18 cellular contexts compared by ENCODE assay signal in genomic region chr1:10637400-10637799, GRCh38.
DNase-seq lines count a peak whose midpoint lies in the region; ATAC-seq and TF ChIP-seq lines count a peak whose summit lies in the region.
"Had no signal": no experiment of that assay in that cellular context is flagged by ENCODE, and none has a peak within 500 bp of the region (broad histone marks: within the 10 kb centered on the region; RNA-seq: fewer than 3 reads in every experiment).

No MANE protein-coding gene starts in this region.

- H3K4me2 ChIP-seq in SK-N-SH = no peak overlapping the region

- no peaks in the 10 kb centered on the region for H3K9me3 Mint-ChIP-seq in central memory CD8-positive, alpha-beta T cell
- no peaks in the 10 kb centered on the region for H3K9me3 Mint-ChIP-seq in neural crest cell
- no peaks in the 10 kb centered on the region for H3K9me3 Mint-ChIP-seq in CD8-positive, alpha-beta memory T cell

- H3K9me3 ChIP-seq in SK-N-SH = no peaks in the 10 kb centered on the region
- no peaks in the 10 kb centered on the region for H3K9me3 ChIP-seq in upper lobe of left lung
- H3K9me3 ChIP-seq in CD8-positive, alpha-beta memory T cell (ENCODE audit: low read length) = no peaks in the 10 kb centered on the region
- H3K9me3 ChIP-seq: spleen, upper lobe of right lung had no signal

- H3K9me2 ChIP-seq in SK-N-SH = no peaks in the 10 kb centered on the region

- no peaks in the 10 kb centered on the region for H3K4me1 Mint-ChIP-seq in central memory CD8-positive, alpha-beta T cell
- peaks cover under 1% of the 10 kb centered on the region for H3K4me1 Mint-ChIP-seq in neural crest cell
- peaks cover 0 to 9% (median 1%) of the 10 kb centered on the region in 3 donors for H3K4me1 Mint-ChIP-seq in CD8-positive, alpha-beta memory T cell

- POLR2A ChIA-PET in SK-N-SH (lab: Yijun Ruan, JAX) = no interaction called here
- POLR2A ChIA-PET in CD8-positive, alpha-beta memory T cell (lab: Charles Lee) = no interaction called here

- H3K27me3 ChIP-seq in SK-N-SH (ENCODE audit: insufficient read depth) (no peaks in the 10 kb centered on the region), upper lobe of left lung (no peaks in the 10 kb centered on the region)
- H3K27me3 ChIP-seq in CD8-positive, alpha-beta memory T cell (ENCODE audit: insufficient read depth, low read length, poor library complexity, severe bottlenecking) = no peaks in the 10 kb centered on the region
- H3K27me3 ChIP-seq: upper lobe of right lung had no signal

- CTCF ChIA-PET in SK-N-SH (lab: Yijun Ruan, JAX) = interaction anchor here (1.0 to 1.1 kb wide), 2 partner anchors 10 to 37 kb away, joined by 3 read pairs; no protein-coding TSS in a partner anchor
- CTCF ChIA-PET in CD8-positive, alpha-beta memory T cell (lab: Charles Lee) = no interaction called here

- peaks cover 5 to 42% of the 10 kb centered on the region in 2 experiments; a peak in 2 of 4 replicates for H3K4me1 ChIP-seq in SK-N-SH (ENCODE audit: control insufficient read depth in 1 of 2, insufficient read depth in 2 of 2, low read depth in 1 of 2, low read length in 1 of 2)
- H3K4me1 ChIP-seq in upper lobe of left lung = peaks cover 41 to 69% (median 43%) of the 10 kb centered on the region in 4 donors
- H3K4me1 ChIP-seq in CD8-positive, alpha-beta memory T cell (ENCODE audit: insufficient read depth, low read length) = no peaks in the 10 kb centered on the region

- H3K27ac Mint-ChIP-seq in central memory CD8-positive, alpha-beta T cell (ENCODE audit: low read depth) = peak overlapping the region; percentile 16
- H3K27ac Mint-ChIP-seq in neural crest cell (ENCODE audit: unreplicated experiment) = no peak overlapping the region
- peak overlapping the region in 2 of 8 donors; percentile 31 to 65 for H3K27ac Mint-ChIP-seq in CD8-positive, alpha-beta memory T cell

- no peak for TF ChIP-seq EP300 in SK-N-SH (IDR thresholded peaks at IDR 0.05; ENCODE audit: borderline replicate concordance in 1 of 2, low read depth in 1 of 2, low read length in 1 of 2)
- TF ChIP-seq EP300 in upper lobe of left lung (IDR thresholded peaks at IDR 0.05) = no peak

- H3K27ac ChIP-seq in SK-N-SH (ENCODE audit: low read depth in 2 of 2, low read length in 1 of 2) (peak overlapping the region in 1 of 2 experiments; percentile 4; a peak in 1 of 4 replicates), upper lobe of left lung (peak overlapping the region; percentile 22 to 88 (median 61))
- no peak overlapping the region for H3K27ac ChIP-seq in CD8-positive, alpha-beta memory T cell (ENCODE audit: low read depth, low read length)
- H3K27ac ChIP-seq: spleen, upper lobe of right lung had no signal

- no peak overlapping the region for H3K4me3 Mint-ChIP-seq in central memory CD8-positive, alpha-beta T cell
- peak overlapping the region; percentile 19 for H3K4me3 Mint-ChIP-seq in neural crest cell
- no peak overlapping the region for H3K4me3 Mint-ChIP-seq in CD8-positive, alpha-beta memory T cell

- peaks cover 3% of the 10 kb centered on the region for H3F3A ChIP-seq in SK-N-SH (replicated peaks; ENCODE audit: insufficient read depth)

- WGBS in SK-N-SH (ENCODE audit: low lambda C conversion rate) = 95% methylated on average over 5 of the region's 9 CpGs
- 81 to 91% methylated on average over 9 of the region's 9 CpGs for WGBS in upper lobe of left lung, 2 donors

- no peaks in the 10 kb centered on the region for H4K20me1 ChIP-seq in SK-N-SH (ENCODE audit: insufficient read depth)

- no peak for TF ChIP-seq POLR2A in upper lobe of left lung (IDR thresholded peaks at IDR 0.05)

- no peaks in the 10 kb centered on the region for H3K27me3 Mint-ChIP-seq in central memory CD8-positive, alpha-beta T cell
- peaks cover 34% of the 10 kb centered on the region for H3K27me3 Mint-ChIP-seq in neural crest cell (ENCODE audit: low read depth)
- no peaks in the 10 kb centered on the region for H3K27me3 Mint-ChIP-seq in CD8-positive, alpha-beta memory T cell

- peaks cover 7% of the 10 kb centered on the region for H3K36me3 Mint-ChIP-seq in central memory CD8-positive, alpha-beta T cell (ENCODE audit: insufficient read depth)
- H3K36me3 Mint-ChIP-seq in neural crest cell (ENCODE audit: low read depth) = no peaks in the 10 kb centered on the region
- peaks cover 0 to 22% (median 2%) of the 10 kb centered on the region in 3 donors for H3K36me3 Mint-ChIP-seq in CD8-positive, alpha-beta memory T cell

- H3K4me3 ChIP-seq in SK-N-SH (ENCODE audit: low read depth in 2 of 2, low read length in 1 of 2) (no peak overlapping the region), upper lobe of left lung (no peak overlapping the region)
- no peak overlapping the region for H3K4me3 ChIP-seq in CD8-positive, alpha-beta memory T cell (ENCODE audit: low read length)
- H3K4me3 ChIP-seq: GM12878, upper lobe of right lung had no signal

- no peak overlapping the region for H3K9ac ChIP-seq in SK-N-SH

- no peaks in the 10 kb centered on the region for H3K79me2 ChIP-seq in SK-N-SH (ENCODE audit: insufficient read depth)

- H2AFZ ChIP-seq in SK-N-SH (ENCODE audit: low read depth) = no peak overlapping the region

- ATAC-seq in SK-N-SH treated with all-trans-retinoic acid at 6 μM for 48 hours = no peak
- ATAC-seq in central memory CD8-positive, alpha-beta T cell (replicated peaks; ENCODE audit: extremely low read depth, poor library complexity, severe bottlenecking) = no peak
- ATAC-seq in upper lobe of left lung (ENCODE audit: low FRiP score in 2 of 2) = no peak
- ATAC-seq: GM12878, HepG2, left ventricle myocardium superior, upper lobe of right lung had no signal

- peaks cover 0 to 5% of the 10 kb centered on the region in 2 experiments for H3K36me3 ChIP-seq in SK-N-SH (replicated peaks in 1 of 2; ENCODE audit: control insufficient read depth in 1 of 2, insufficient read depth in 2 of 2, low read length in 1 of 2)
- H3K36me3 ChIP-seq in upper lobe of left lung = peaks cover 0 to 46% (median 29%) of the 10 kb centered on the region in 4 donors
- H3K36me3 ChIP-seq in CD8-positive, alpha-beta memory T cell (ENCODE audit: insufficient read depth, low read length) = no peaks in the 10 kb centered on the region

- peak; percentile 54 for DNase-seq in SK-N-SH
- no peak for DNase-seq in central memory CD8-positive, alpha-beta T cell (ENCODE audit: low spot score in 2 of 2)
- no peak for DNase-seq in neural crest cell (ENCODE audit: low read depth, low spot score)
- no peak for DNase-seq in upper lobe of left lung
- DNase-seq in NK-92 treated with Interleukin-12 subunit alpha and Interleukin-12 subunit beta, amount 100 ng/mL, for 24 hours (lab: John Stamatoyannopoulos, UW) = no peak
- DNase-seq in COLO829 (ENCODE audit: low spot score) = no peak
- no peak for DNase-seq in CD8-positive, alpha-beta memory T cell
- DNase-seq: activated CD4-positive, alpha-beta T cell treated with anti-CD3 and anti-CD28 coated beads for 1 hour; GDM1; left ventricle myocardium superior; NCI-H446; SIG-M5; spleen; T-helper 9 cell; upper lobe of right lung had no signal

- TF ChIP-seq CTCF in SK-N-SH (IDR thresholded peaks at IDR 0.05) = no peak
- no peak for TF ChIP-seq CTCF in neural crest cell (conservative IDR thresholded peaks at IDR 0.05)
- no peak for TF ChIP-seq CTCF in upper lobe of left lung (IDR thresholded peaks at IDR 0.05)

- TF ChIP-seq RAD21 in SK-N-SH (IDR thresholded peaks at IDR 0.05; ENCODE audit: low read length) = no peak

TF ChIP-seq in SK-N-SH, 30 proteins besides CTCF, POLR2A, EP300 and RAD21:
- TF ChIP-seq YY1 (IDR thresholded peaks at IDR 0.05; ENCODE audit: low read depth) (no peak), TAF1 (IDR thresholded peaks at IDR 0.05; ENCODE audit: borderline replicate concordance, low read depth, low read length) (no peak), MEF2A (IDR thresholded peaks at IDR 0.05; ENCODE audit: borderline replicate concordance, low read depth) (no peak), FOXJ3 (CRISPR knock-in tag; IDR thresholded peaks at IDR 0.05) (no peak), EZH2phosphoT487 (IDR thresholded peaks at IDR 0.05; ENCODE audit: borderline replicate concordance, low read depth) (no peak), GABPA (IDR thresholded peaks at IDR 0.05; ENCODE audit: low read depth) (no peak)

TF ChIP-seq in SK-N-SH treated with all-trans-retinoic acid at 6 μM for 48 hours, 23 proteins besides CTCF, POLR2A, EP300 and RAD21:
- TF ChIP-seq ZFP3 (CRISPR knock-in tag; IDR thresholded peaks at IDR 0.05) (no peak), TOX (CRISPR knock-in tag; IDR thresholded peaks at IDR 0.05; ENCODE audit: borderline replicate concordance) (no peak), ARNTL (CRISPR knock-in tag; IDR thresholded peaks at IDR 0.05; ENCODE audit: borderline replicate concordance, low read depth) (no peak), PPARA (CRISPR knock-in tag; IDR thresholded peaks at IDR 0.05; ENCODE audit: borderline replicate concordance) (no peak), POU6F1 (CRISPR knock-in tag; IDR thresholded peaks at IDR 0.05; ENCODE audit: borderline replicate concordance, low read depth) (no peak), ZNF70 (CRISPR knock-in tag; IDR thresholded peaks at IDR 0.05) (no peak), GLIS3 (CRISPR knock-in tag; IDR thresholded peaks at IDR 0.05) (no peak), SNAI2 (CRISPR knock-in tag; IDR thresholded peaks at IDR 0.05) (no peak), ZFP30 (CRISPR knock-in tag; IDR thresholded peaks at IDR 0.05) (no peak), ZNF8 (CRISPR knock-in tag; IDR thresholded peaks at IDR 0.05) (no peak), TCF4 (CRISPR knock-in tag; IDR thresholded peaks at IDR 0.05; ENCODE audit: borderline replicate concordance) (no peak)
